In genomic region chr3:127684871-127685707, GRCh38 we compare ENCODE assay signal across 18 cellular contexts. TPM values are rescaled to one million over a fixed set of nuclear protein-coding genes. Genes with fewer than 3 reads are reported as not detected.
A peak's percentile ranks its signal among the peaks of the same experiment; 100 is the strongest.
DNase-seq lines count a peak whose midpoint lies in the region; ATAC-seq and TF ChIP-seq lines count a peak whose summit lies in the region.
"Had no signal": no experiment of that assay in that cellular context is flagged by ENCODE, and none has a peak within 500 bp of the region (broad histone marks: within the 10 kb centered on the region; RNA-seq: fewer than 3 reads in every experiment).

No MANE protein-coding gene starts in this region.

- POLR2A ChIA-PET in activated B cell treated with CpG ODN at 0.5 μM for 24 hours (lab: Charles Lee) = no interaction called here

- ATAC-seq in left cardiac atrium = no peak
- no peak for ATAC-seq in activated B cell treated with CpG ODN at 0.5 μM for 24 hours (ENCODE audit: low read depth)
- ATAC-seq in aorta (ENCODE audit: low FRiP score) = no peak
- ATAC-seq: body of pancreas; natural killer cell treated with Interleukin-12 subunit alpha and Interleukin-12 subunit beta and Interleukin-15 and Interleukin-18, amount 100 ng/mL, for 72 hours had no signal

- H3K4me3 ChIP-seq in left ventricle myocardium inferior (no peak overlapping the region), aorta (ENCODE audit: low read length in 2 of 2) (no peak overlapping the region), MG63 (no peak overlapping the region)
- H3K4me3 ChIP-seq: body of pancreas had no signal

- H3K36me3 Mint-ChIP-seq in activated B cell treated with CpG ODN at 0.5 μM for 24 hours (ENCODE audit: low read depth) = peaks cover 2% of the 10 kb centered on the region
- H3K36me3 Mint-ChIP-seq: natural killer cell treated with Interleukin-12 subunit alpha and Interleukin-12 subunit beta and Interleukin-15 and Interleukin-18, amount 100 ng/mL, for 72 hours had no signal

- CTCF ChIA-PET in activated B cell treated with CpG ODN at 0.5 μM for 24 hours (lab: Charles Lee) = interaction anchor here (1.0 kb wide), 1 partner anchor 11 kb away, joined by 4 read pairs; no protein-coding TSS in a partner anchor

- H3K27me3 ChIP-seq in left ventricle myocardium inferior (ENCODE audit: low read depth) (no peaks in the 10 kb centered on the region), aorta (ENCODE audit: control insufficient read depth in 1 of 2, insufficient read depth in 2 of 2, low read length in 1 of 2) (no peaks in the 10 kb centered on the region), MG63 (no peaks in the 10 kb centered on the region)
- H3K27me3 ChIP-seq: body of pancreas had no signal

- TF ChIP-seq CTCF in left ventricle myocardium inferior (IDR thresholded peaks at IDR 0.05; ENCODE audit: borderline replicate concordance) (no peak), activated B cell treated with CpG ODN at 0.5 μM for 24 hours (IDR thresholded peaks at IDR 0.05) (no peak)

- no peak overlapping the region for H3K27ac Mint-ChIP-seq in activated B cell treated with CpG ODN at 0.5 μM for 24 hours
- H3K27ac Mint-ChIP-seq: B cell; natural killer cell treated with Interleukin-12 subunit alpha and Interleukin-12 subunit beta and Interleukin-15 and Interleukin-18, amount 100 ng/mL, for 72 hours had no signal

- peaks cover 5% of the 10 kb centered on the region for H3K36me3 ChIP-seq in left ventricle myocardium inferior
- H3K36me3 ChIP-seq in aorta (ENCODE audit: control insufficient read depth in 1 of 2, insufficient read depth in 2 of 2, low read length in 1 of 2) = no peaks in the 10 kb centered on the region
- H3K36me3 ChIP-seq in MG63 = peaks cover 9% of the 10 kb centered on the region

- 84 to 86% methylated on average over 22 of the region's 22 CpGs for WGBS in aorta, 2 donors

- H3K4me1 ChIP-seq in left ventricle myocardium inferior (peaks cover 18% of the 10 kb centered on the region), aorta (ENCODE audit: control insufficient read depth in 1 of 2, insufficient read depth in 2 of 2, low read length in 2 of 2) (no peaks in the 10 kb centered on the region)
- H3K4me1 ChIP-seq: body of pancreas had no signal

- intact Hi-C loops in left ventricle myocardium inferior (cut with micrococcal nuclease) (no loop called here), left cardiac atrium (cut with DNase I) (no loop called here), activated B cell treated with CpG ODN at 0.5 μM for 24 hours (cut with micrococcal nuclease) (no loop called here), aorta (cut with DNase I) (no loop called here)

- H3K27ac ChIP-seq in left ventricle myocardium inferior (replicated peaks) (peak overlapping the region; percentile 41), aorta (ENCODE audit: low read depth in 1 of 2, low read length in 2 of 2) (no peak overlapping the region)
- H3K27ac ChIP-seq: body of pancreas had no signal

- H3K9me3 Mint-ChIP-seq in activated B cell treated with CpG ODN at 0.5 μM for 24 hours = no peaks in the 10 kb centered on the region
- H3K9me3 Mint-ChIP-seq: natural killer cell treated with Interleukin-12 subunit alpha and Interleukin-12 subunit beta and Interleukin-15 and Interleukin-18, amount 100 ng/mL, for 72 hours had no signal

- no peak overlapping the region for H3K4me3 Mint-ChIP-seq in activated B cell treated with CpG ODN at 0.5 μM for 24 hours
- H3K4me3 Mint-ChIP-seq: B cell; natural killer cell treated with Interleukin-12 subunit alpha and Interleukin-12 subunit beta and Interleukin-15 and Interleukin-18, amount 100 ng/mL, for 72 hours had no signal

- no peaks in the 10 kb centered on the region for H3K9me3 ChIP-seq in left ventricle myocardium inferior (replicated peaks)
- no peaks in the 10 kb centered on the region for H3K9me3 ChIP-seq in aorta (ENCODE audit: control insufficient read depth, low read length)
- no peaks in the 10 kb centered on the region for H3K9me3 ChIP-seq in MG63
- H3K9me3 ChIP-seq: body of pancreas had no signal

- H3K4me1 Mint-ChIP-seq in activated B cell treated with CpG ODN at 0.5 μM for 24 hours = peaks cover 23% of the 10 kb centered on the region

- no peaks in the 10 kb centered on the region for H3K27me3 Mint-ChIP-seq in activated B cell treated with CpG ODN at 0.5 μM for 24 hours
- H3K27me3 Mint-ChIP-seq: B cell; natural killer cell treated with Interleukin-12 subunit alpha and Interleukin-12 subunit beta and Interleukin-15 and Interleukin-18, amount 100 ng/mL, for 72 hours had no signal

- DNase-seq in left ventricle myocardium inferior (peak; percentile 13), left cardiac atrium (no peak), activated B cell treated with CpG ODN at 0.5 μM for 24 hours (peak; percentile 10), mesenteric fat pad (ENCODE audit: low spot score) (peak; percentile 76), aorta (peak; percentile 44 to 50), iPS-NIHi7 (ENCODE audit: extremely low spot score) (no peak), MG63 (no peak), NCI-H446 treated with DMSO at 0.1 percent for 48 hours (lab: John Stamatoyannopoulos, UW) (no peak)
- DNase-seq: activated CD4-positive, alpha-beta T cell treated with anti-CD3 and anti-CD28 coated beads, Interleukin-2, amount 50 U/mL, for 4 hours; activated gamma-delta T cell; effector CD8-positive, alpha-beta T cell; hypothalamus; Kasumi-1; NCI-H524 treated with DMSO at 0.1 percent for 48 hours; T1000 had no signal

RNA-seq across cellular contexts. Expression of gene ABTB1, which starts 12.3 kb away (rescaled TPM):
- total RNA-seq in left ventricle myocardium inferior (29.9 TPM), left cardiac atrium (10 to 100 TPM; 21.8 to 34.2 TPM), activated B cell treated with CpG ODN at 0.5 μM for 24 hours (36.1 and 42.0 TPM in 2 replicates), mesenteric fat pad (34.8 TPM), aorta (10 to 100 TPM; 49.8 to 75.4 TPM)
- polyA plus RNA-seq in aorta = 100 to 1,000 TPM in 1 of 2 donors, 10 to 100 TPM in 1; 28.7 to 263 TPM
- total RNA-seq in MG63 (2014; rRNA removed; shearing (Covaris generic); ENCODE audit: low replicate concordance) = 16.0 and 21.0 TPM in 2 replicates

RNA-seq across cellular contexts. Expression of gene PODXL2, which starts 56.1 kb away (rescaled TPM):
- total RNA-seq in left ventricle myocardium inferior = 1.7 TPM
- 1 to 10 TPM; 1.6 to 3.0 TPM for total RNA-seq in left cardiac atrium
- 3.3 and 3.7 TPM in 2 replicates for total RNA-seq in activated B cell treated with CpG ODN at 0.5 μM for 24 hours
- 2.5 TPM for total RNA-seq in mesenteric fat pad
- total RNA-seq in aorta = 1 to 10 TPM; 2.2 to 4.0 TPM
- 1 to 10 TPM; 1.3 to 1.9 TPM for polyA plus RNA-seq in aorta
- total RNA-seq in MG63 (2014; rRNA removed; shearing (Covaris generic); ENCODE audit: low replicate concordance) = 70.4 and 84.7 TPM in 2 replicates

Comparison
In these comparisons a context has a peak if more than half of its experiments do, and no peak if none do; other contexts are left out.
1. DNase-seq: peak in left ventricle myocardium inferior (single experiment), activated B cell treated with CpG ODN at 0.5 μM for 24 hours (single experiment), mesenteric fat pad (single experiment) and aorta (2 of 2); none in left cardiac atrium (single experiment), iPS-NIHi7 (single experiment), MG63 (single experiment) and NCI-H446 treated with DMSO at 0.1 percent for 48 hours (single experiment).
2. RNA of gene PODXL2, which starts 56.1 kb away (total RNA-seq): 70.4 to 84.7 TPM in MG63; 2.2 to 4.0 TPM in aorta, 3.3 to 3.7 TPM in activated B cell treated with CpG ODN at 0.5 μM for 24 hours, 1.6 to 3.0 TPM in left cardiac atrium, 2.5 TPM in mesenteric fat pad (single experiment) and 1.7 TPM in left ventricle myocardium inferior (single experiment); every median in the first group is over 10 times any median in the second.